1 cellular context compared by ENCODE assay signal in the genomic region with DNA sequence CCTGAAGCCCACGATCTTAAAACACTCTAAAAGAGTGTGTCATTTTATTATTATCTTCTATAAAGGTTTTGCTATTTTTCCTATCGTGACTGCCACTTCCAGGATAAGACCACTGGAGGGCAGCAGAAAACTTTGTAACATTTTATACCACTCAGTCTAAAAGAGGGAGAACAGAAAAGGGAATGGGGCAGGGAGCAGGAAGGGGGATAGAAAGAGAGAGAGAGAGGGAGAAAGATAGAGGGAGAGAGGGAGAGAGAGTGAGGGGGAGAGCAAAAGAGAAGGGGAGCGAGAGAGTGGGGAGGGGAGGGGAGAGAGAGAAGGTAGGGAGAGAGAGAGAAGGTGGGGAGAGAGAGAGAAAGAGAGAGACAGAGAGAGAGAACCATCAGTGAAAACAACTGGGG.
TF ChIP-seq lines count a peak whose summit lies in the region.

No MANE protein-coding gene starts in this region.

TF ChIP-seq in HEK293, 187 proteins besides CTCF, POLR2A, EP300 and RAD21 (continued from another document):
- peak; percentile 95 for TF ChIP-seq ZNF366 (tag by site-specific recombination; conservative IDR thresholded peaks at IDR 0.05)
TF ChIP-seq in HEK293: peak in this region for 8.
